In the genomic region with DNA sequence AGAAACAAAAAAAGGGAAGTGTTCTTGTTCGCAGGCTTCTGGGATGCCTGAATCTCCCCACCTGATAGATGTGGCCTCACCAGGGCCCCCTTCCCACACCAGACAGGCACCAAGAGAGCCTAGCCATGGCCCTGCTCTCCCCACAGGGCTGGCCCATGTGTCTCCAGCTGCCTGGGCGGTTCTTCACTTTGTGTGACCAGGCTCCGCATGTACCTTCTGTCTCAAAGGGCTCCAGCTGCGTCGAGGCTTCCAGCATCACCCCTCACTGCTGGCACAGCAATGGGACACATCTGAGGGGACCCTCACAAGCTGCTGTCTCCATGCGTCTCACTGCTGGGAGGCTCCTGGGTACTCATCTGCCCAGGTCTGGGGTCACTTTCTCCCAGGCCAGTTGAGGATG, we compare ENCODE assay signal across 19 cellular contexts.
"Had no signal": no experiment of that assay in that cellular context is flagged by ENCODE, and none has a peak within 500 bp of the region (broad histone marks: within the 10 kb centered on the region; RNA-seq: fewer than 3 reads in every experiment).

No MANE protein-coding gene starts in this region.

- H3K27ac ChIP-seq: brain microvascular endothelial cell, colonic mucosa, gastrocnemius medialis, pancreas had no signal

- H3K36me3 ChIP-seq: brain microvascular endothelial cell, colonic mucosa, gastrocnemius medialis, pancreas had no signal

- ATAC-seq: activated T-helper 17 cell treated with anti-CD3 and anti-CD28 coated beads, Interleukin-2, amount 50 U/mL, for 72 hours; esophagus mucosa; gastrocnemius medialis; left ventricle myocardium superior; naive thymus-derived CD4-positive, alpha-beta T cell; pancreas; sciatic nerve; stimulated activated memory B cell treated with anti-CD40 and anti-IgM and Interleukin-4, amounts not matched to agents 10 μg/mL and 1 μg/mL and 100 μg/mL, for 72 hours had no signal

- DNase-seq: activated CD4-positive, alpha-beta T cell treated with anti-CD3 and anti-CD28 coated beads, Interleukin-2, amount 50 U/mL, for 1 hour; activated CD4-positive, CD25-positive, alpha-beta regulatory T cell treated with anti-CD3 and anti-CD28 coated beads, Interleukin-2, amount 50 U/mL, for 72 hours; activated naive CD4-positive, alpha-beta T cell treated with anti-CD3 and anti-CD28 coated beads for 36 hours; aorta; brain microvascular endothelial cell; colonic mucosa; effector CD4-positive, alpha-beta T cell; gastrocnemius medialis; kidney glomerular epithelial cell; left ventricle myocardium superior; pancreas; stimulated activated CD4-positive, alpha-beta T cell treated with anti-CD3 and anti-CD28 coated beads, Interleukin-4, amount 100 ng/mL, for 24 hours had no signal

- H3K9me3 ChIP-seq: colonic mucosa, gastrocnemius medialis, pancreas had no signal

- H3K4me3 ChIP-seq: colonic mucosa, gastrocnemius medialis, pancreas, smooth muscle cell had no signal

- H3K4me1 ChIP-seq: colonic mucosa had no signal

- H3K27me3 ChIP-seq: brain microvascular endothelial cell, colonic mucosa, gastrocnemius medialis, pancreas had no signal

- FAIRE-seq: pancreas, urothelium cell line had no signal
